In the genomic region with DNA sequence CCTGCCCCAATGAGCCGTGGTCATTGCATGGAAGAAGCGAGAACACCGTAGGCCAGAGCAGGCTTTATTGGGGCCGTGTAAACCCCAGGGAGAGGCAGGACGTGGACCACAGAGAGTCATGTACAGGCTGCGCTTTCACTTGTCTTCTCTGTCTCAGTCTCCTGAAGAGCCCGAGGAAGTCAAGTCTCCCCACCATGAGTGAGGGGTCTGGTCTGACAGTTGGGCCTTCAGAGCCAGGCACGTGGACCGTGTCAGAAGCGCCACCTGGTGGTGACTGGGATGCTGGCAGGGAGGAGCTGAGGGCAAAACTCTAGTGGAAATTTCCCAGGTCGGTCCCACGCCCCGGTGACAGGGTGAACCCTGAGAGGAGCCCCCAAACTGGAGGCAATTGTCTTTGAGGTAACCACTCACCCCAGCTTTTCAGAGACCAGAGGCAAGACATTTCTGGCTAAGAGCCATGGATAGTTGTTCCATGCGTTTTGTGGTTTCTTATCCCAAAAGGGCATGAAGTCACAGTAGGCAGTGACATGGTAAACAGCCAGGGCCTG, we compare ENCODE assay signal across 8 cellular contexts. TPM values are rescaled to one million over a fixed set of nuclear protein-coding genes. Genes with fewer than 3 reads are reported as not detected.
DNase-seq lines count a peak whose midpoint lies in the region; ATAC-seq and TF ChIP-seq lines count a peak whose summit lies in the region.

No MANE protein-coding gene starts in this region.

- DNase-seq in AG20443 (ENCODE audit: low spot score) = peak; percentile 86
- DNase-seq in GM20000 (ENCODE audit: low spot score) = peak; percentile 80
- DNase-seq in OCI-M1 (lab: John Stamatoyannopoulos, UW) = peak; percentile 68
- peak; percentile 61 for DNase-seq in activated T-helper 1 cell treated with anti-CD3 and anti-CD28 coated beads, Interleukin-12 subunit alpha, Interleukin-12 subunit beta, Interleukin-2, Interleukin-4 antibody, amounts not matched to agents 30 ng/mL and 10 ng/mL and 1 ng/mL, durations not matched to agents 14 hours and 24 hours and 36 hours (ENCODE audit: low spot score)
- peak; percentile 60 for DNase-seq in fibroblast of pulmonary artery (ENCODE audit: low read depth)
- DNase-seq in omental fat pad (ENCODE audit: low spot score) = peak; percentile 88
- DNase-seq in thyroid gland = peak; percentile 66 to 77

- H3K27me3 Mint-ChIP-seq in activated T-helper 1 cell treated with anti-CD3 and anti-CD28 coated beads, Interleukin-12 subunit alpha, Interleukin-12 subunit beta, Interleukin-2, Interleukin-4 antibody, amounts not matched to agents 30 ng/mL and 10 ng/mL and 1 ng/mL, durations not matched to agents 14 hours and 24 hours and 36 hours (ENCODE audit: insufficient read depth) = no peaks in the 10 kb centered on the region

- 54% methylated on average over 11 to 13 of the region's 14 CpGs for WGBS in thyroid gland, 2 donors

- H3K36me3 ChIP-seq in thyroid gland = peaks cover 26 to 27% of the 10 kb centered on the region in 2 donors

- no peaks in the 10 kb centered on the region for H3K9me3 ChIP-seq in thyroid gland

- no peak overlapping the region for H3K27ac ChIP-seq in thyroid gland

- H3K4me1 Mint-ChIP-seq in activated T-helper 1 cell treated with anti-CD3 and anti-CD28 coated beads, Interleukin-12 subunit alpha, Interleukin-12 subunit beta, Interleukin-2, Interleukin-4 antibody, amounts not matched to agents 30 ng/mL and 10 ng/mL and 1 ng/mL, durations not matched to agents 14 hours and 24 hours and 36 hours (ENCODE audit: low read depth) = peaks cover 5% of the 10 kb centered on the region

- peak; percentile 61 for ATAC-seq in omental fat pad (ENCODE audit: low FRiP score)
- ATAC-seq in HG03342 (IDR thresholded peaks at IDR 0.05; ENCODE audit: unreplicated experiment) = no peak

- peaks cover 13 to 17% of the 10 kb centered on the region in 2 donors for H3K4me1 ChIP-seq in thyroid gland

- peaks cover 19% of the 10 kb centered on the region for H3K36me3 Mint-ChIP-seq in activated T-helper 1 cell treated with anti-CD3 and anti-CD28 coated beads, Interleukin-12 subunit alpha, Interleukin-12 subunit beta, Interleukin-2, Interleukin-4 antibody, amounts not matched to agents 30 ng/mL and 10 ng/mL and 1 ng/mL, durations not matched to agents 14 hours and 24 hours and 36 hours (ENCODE audit: low read depth)

- peak overlapping the region; percentile 40 for H3K27ac Mint-ChIP-seq in activated T-helper 1 cell treated with anti-CD3 and anti-CD28 coated beads, Interleukin-12 subunit alpha, Interleukin-12 subunit beta, Interleukin-2, Interleukin-4 antibody, amounts not matched to agents 30 ng/mL and 10 ng/mL and 1 ng/mL, durations not matched to agents 14 hours and 24 hours and 36 hours

- H3K4me3 ChIP-seq in fibroblast of pulmonary artery (replicated peaks; ENCODE audit: low read depth, low read length) (no peak overlapping the region), thyroid gland (replicated peaks in 1 of 3) (no peak overlapping the region)

- no peak for TF ChIP-seq POLR2A in thyroid gland (IDR thresholded peaks at IDR 0.05)

- intact Hi-C loops in activated T-helper 1 cell treated with anti-CD3 and anti-CD28 coated beads, Interleukin-12 subunit alpha, Interleukin-12 subunit beta, Interleukin-2, Interleukin-4 antibody, amounts not matched to agents 30 ng/mL and 10 ng/mL and 1 ng/mL, durations not matched to agents 14 hours and 24 hours and 36 hours (cut with micrococcal nuclease) = loop anchor here (1.0 kb wide), 3 partner anchors 23 to 296 kb away; no protein-coding TSS in a partner anchor
- intact Hi-C loops in thyroid gland (cut with DNase I) = loop anchor here (5.0 kb wide), 1 partner anchor 43 kb away; no protein-coding TSS in a partner anchor

- TF ChIP-seq CTCF in GM20000 (IDR thresholded peaks at IDR 0.05; ENCODE audit: extremely low read depth, missing control alignments) (peak; percentile 90), fibroblast of pulmonary artery (IDR thresholded peaks at IDR 0.05; ENCODE audit: low read length, missing control alignments) (peak; percentile 92), omental fat pad (IDR thresholded peaks at IDR 0.05) (peak in 2 of 3 donors; percentile 80 to 83), thyroid gland (IDR thresholded peaks at IDR 0.05) (peak; percentile 80 to 94 (median 84))

- no peaks in the 10 kb centered on the region for H3K9me3 Mint-ChIP-seq in activated T-helper 1 cell treated with anti-CD3 and anti-CD28 coated beads, Interleukin-12 subunit alpha, Interleukin-12 subunit beta, Interleukin-2, Interleukin-4 antibody, amounts not matched to agents 30 ng/mL and 10 ng/mL and 1 ng/mL, durations not matched to agents 14 hours and 24 hours and 36 hours

- no peaks in the 10 kb centered on the region for H3K27me3 ChIP-seq in thyroid gland

- H3K4me3 Mint-ChIP-seq in activated T-helper 1 cell treated with anti-CD3 and anti-CD28 coated beads, Interleukin-12 subunit alpha, Interleukin-12 subunit beta, Interleukin-2, Interleukin-4 antibody, amounts not matched to agents 30 ng/mL and 10 ng/mL and 1 ng/mL, durations not matched to agents 14 hours and 24 hours and 36 hours = no peak overlapping the region

RNA-seq across cellular contexts. Expression of gene RPS6KL1, which starts 17.4 kb away (rescaled TPM):
- 10.8 and 11.6 TPM in 2 replicates for total RNA-seq in activated T-helper 1 cell treated with anti-CD3 and anti-CD28 coated beads, Interleukin-12 subunit alpha, Interleukin-12 subunit beta, Interleukin-2, Interleukin-4 antibody, amounts not matched to agents 30 ng/mL and 10 ng/mL and 1 ng/mL, durations not matched to agents 14 hours and 24 hours and 36 hours
- total RNA-seq in omental fat pad (1 to 10 TPM; 1.3 to 5.2 (median 1.5) TPM), thyroid gland (10 to 100 TPM in 2 of 4 donors, 1 to 10 TPM in 2; 5.7 to 16.4 (median 9.5) TPM)

RNA-seq across cellular contexts. Expression of gene DLST, which starts 24.0 kb away (rescaled TPM):
- 98.9 and 107 TPM in 2 replicates for total RNA-seq in activated T-helper 1 cell treated with anti-CD3 and anti-CD28 coated beads, Interleukin-12 subunit alpha, Interleukin-12 subunit beta, Interleukin-2, Interleukin-4 antibody, amounts not matched to agents 30 ng/mL and 10 ng/mL and 1 ng/mL, durations not matched to agents 14 hours and 24 hours and 36 hours
- total RNA-seq in omental fat pad = 100 to 1,000 TPM; 102 to 144 (median 114) TPM
- 10 to 100 TPM; 80.9 to 91.6 (median 83.5) TPM for total RNA-seq in thyroid gland

RNA-seq across cellular contexts. Expression of gene PROX2, which starts 29.7 kb away (rescaled TPM):
- total RNA-seq in activated T-helper 1 cell treated with anti-CD3 and anti-CD28 coated beads, Interleukin-12 subunit alpha, Interleukin-12 subunit beta, Interleukin-2, Interleukin-4 antibody, amounts not matched to agents 30 ng/mL and 10 ng/mL and 1 ng/mL, durations not matched to agents 14 hours and 24 hours and 36 hours = not detected in 2 replicates
- not detected for total RNA-seq in omental fat pad
- total RNA-seq in thyroid gland = not detected

RNA-seq across cellular contexts. Expression of gene PGF, which starts 49.7 kb away (rescaled TPM):
- total RNA-seq in activated T-helper 1 cell treated with anti-CD3 and anti-CD28 coated beads, Interleukin-12 subunit alpha, Interleukin-12 subunit beta, Interleukin-2, Interleukin-4 antibody, amounts not matched to agents 30 ng/mL and 10 ng/mL and 1 ng/mL, durations not matched to agents 14 hours and 24 hours and 36 hours = 0.22 and 0.41 TPM in 2 replicates
- total RNA-seq in omental fat pad (10 to 100 TPM in 1 of 4 donors, 1 to 10 TPM in 3; 3.2 to 28.4 (median 7.1) TPM), thyroid gland (10 to 100 TPM; 34.4 to 68.8 (median 61.0) TPM)
